32 cellular contexts compared by ENCODE assay signal in genomic region chr22:45286854-45287551, GRCh38. TPM values are rescaled to one million over a fixed set of nuclear protein-coding genes. Genes with fewer than 3 reads are reported as not detected.
"Had no signal": no experiment of that assay in that cellular context is flagged by ENCODE, and none has a peak within 500 bp of the region (broad histone marks: within the 10 kb centered on the region; RNA-seq: fewer than 3 reads in every experiment).

No MANE protein-coding gene starts in this region.

- H3K27ac Mint-ChIP-seq: activated T-helper 2 cell treated with anti-CD3 and anti-CD28 coated beads, Interferon-gamma antibody, Interleukin-2, Interleukin-4, amounts not matched to agents 10 μg/mL and 5 μg/mL and 100 μg/mL, durations not matched to agents 14 hours and 24 hours and 36 hours; immature natural killer cell; naive thymus-derived CD4-positive, alpha-beta T cell; progenitor cell of endocrine pancreas; WTC11 had no signal

- H3K27ac ChIP-seq: body of pancreas, cardiac muscle cell, foreskin keratinocyte, testis, vagina had no signal

- DNase-seq: activated CD4-positive, alpha-beta T cell treated with anti-CD3 and anti-CD28 coated beads for 4 hours; activated CD4-positive, alpha-beta T cell treated with anti-CD3 and anti-CD28 coated beads, Interleukin-2, amount 50 U/mL, for 48 hours; activated CD8-positive, alpha-beta memory T cell treated with anti-CD3 and anti-CD28 coated beads, Interleukin-2, amount 50 U/mL, for 48 hours; activated naive CD4-positive, alpha-beta T cell treated with Interleukin-2 at 50 U/mL for 16 hours; activated T-cell treated with anti-CD3 and anti-CD28 coated beads, Interleukin-2, amount 50 U/mL, for 4 hours; body of pancreas; effector CD4-positive, alpha-beta T cell; foreskin keratinocyte; immature natural killer cell; left lung; naive thymus-derived CD4-positive, alpha-beta T cell; retina; stimulated activated CD4-positive, alpha-beta T cell treated with anti-CD3 and anti-CD28 coated beads, Interleukin-2, amount 100 ng/mL, for 48 hours; stimulated activated CD8-positive, alpha-beta memory T cell treated with anti-CD3 and anti-CD28 coated beads, Interleukin-4, amount 100 ng/mL, for 48 hours; stimulated activated naive CD4-positive, alpha-beta T cell; T1000; testis; trophoblast cell had no signal

- H3K4me1 ChIP-seq: foreskin keratinocyte had no signal

- H3K4me3 Mint-ChIP-seq: activated T-cell treated with anti-CD3 and anti-CD28 coated beads, Interleukin-2, amount 50 U/mL, for 4 hours; immature natural killer cell; naive thymus-derived CD4-positive, alpha-beta T cell; neural crest cell; WTC11 had no signal

- H3K36me3 ChIP-seq: cardiac muscle cell, left lung, vagina had no signal

- H3K4me1 Mint-ChIP-seq: immature natural killer cell, neural crest cell had no signal

- H3K9me3 ChIP-seq: body of pancreas, left lung, testis, vagina had no signal

- ATAC-seq: activated T-cell treated with anti-CD3 and anti-CD28 coated beads, Interleukin-2, amount 50 U/mL, for 4 hours; body of pancreas; foreskin keratinocyte; left lung; naive thymus-derived CD4-positive, alpha-beta T cell; WTC11 had no signal

- H3K4me3 ChIP-seq: body of pancreas, cardiac muscle cell, left lung, lung, testis, vagina had no signal

- H3K36me3 Mint-ChIP-seq: immature natural killer cell; naive thymus-derived CD4-positive, alpha-beta T cell; WTC11 had no signal

- H3K27me3 ChIP-seq: body of pancreas, testis, vagina had no signal

- H3K9me3 Mint-ChIP-seq: activated T-cell treated with anti-CD3 and anti-CD28 coated beads, Interleukin-2, amount 50 U/mL, for 4 hours; activated T-helper 2 cell treated with anti-CD3 and anti-CD28 coated beads, Interferon-gamma antibody, Interleukin-2, Interleukin-4, amounts not matched to agents 10 μg/mL and 5 μg/mL and 100 μg/mL, durations not matched to agents 14 hours and 24 hours and 36 hours; immature natural killer cell; naive thymus-derived CD4-positive, alpha-beta T cell; neural crest cell; WTC11 had no signal

RNA-seq across cellular contexts. Expression of gene UPK3A, which starts 2.3 kb away (rescaled TPM):
- total RNA-seq: activated CD8-positive, alpha-beta memory T cell treated with anti-CD3 and anti-CD28 coated beads for 36 hours; activated T-cell treated with anti-CD3 and anti-CD28 coated beads, Interleukin-2, amount 50 U/mL, for 4 hours; activated T-helper 2 cell treated with anti-CD3 and anti-CD28 coated beads, Interferon-gamma antibody, Interleukin-2, Interleukin-4, amounts not matched to agents 10 μg/mL and 5 μg/mL and 100 μg/mL, durations not matched to agents 14 hours and 24 hours and 36 hours; body of pancreas; cerebellum; foreskin keratinocyte; glomerular endothelial cell; kidney epithelial cell; left lung; lung; mesenteric fat pad; neural crest cell; osteocyte; testis; vagina had no signal
- polyA plus RNA-seq: cardiac muscle cell, esophagus, foreskin keratinocyte had no signal
